Comparison of ENCODE assay signal across 1 cellular context in the genomic region with DNA sequence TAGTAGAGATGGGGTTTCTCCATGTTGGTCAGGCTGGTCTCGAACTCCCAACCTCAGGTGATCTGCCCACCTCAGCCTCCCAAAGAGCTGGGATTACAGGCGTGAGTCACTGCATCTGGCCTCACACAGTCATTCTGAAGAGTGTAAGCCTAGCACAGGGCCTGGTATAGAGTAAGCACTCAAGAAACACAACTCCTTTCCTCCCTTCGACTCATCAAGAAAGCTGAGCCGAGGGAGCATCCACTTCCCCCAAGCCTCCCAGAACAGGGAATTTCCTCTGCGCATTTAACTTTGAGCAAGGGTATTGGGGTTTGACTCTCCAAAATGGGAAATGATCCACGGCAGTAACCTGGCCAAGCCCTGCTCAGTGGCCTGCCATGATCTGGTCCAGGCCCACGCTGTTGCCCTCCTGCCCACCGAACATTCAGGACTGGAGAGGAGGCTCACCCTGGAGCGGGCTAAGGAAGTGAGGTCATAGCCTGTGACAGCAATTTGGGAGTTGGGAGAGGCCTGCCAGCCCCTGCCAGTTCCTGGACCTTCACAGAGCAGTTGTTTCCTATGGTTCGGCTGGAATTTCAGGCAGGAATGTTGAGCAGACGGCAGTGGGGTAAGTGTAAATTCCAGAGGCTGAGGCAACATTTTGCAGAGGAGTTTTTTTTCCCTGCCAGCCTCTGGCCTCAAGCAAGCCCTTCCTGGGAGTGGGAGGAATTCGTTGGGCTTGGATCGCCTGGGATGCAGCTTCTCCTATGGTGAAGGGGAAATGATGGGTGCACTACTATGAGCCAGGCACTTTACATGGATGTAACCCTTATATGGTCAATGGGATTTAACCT.
TF ChIP-seq lines count a peak whose summit lies in the region.

No MANE protein-coding gene starts in this region.

TF ChIP-seq in HepG2, 621 proteins besides CTCF, POLR2A, EP300 and RAD21 (continued from another document and continues in another):
- TF ChIP-seq NAIF1 (CRISPR knock-in tag; IDR thresholded peaks at IDR 0.05; ENCODE audit: borderline replicate concordance) (no peak), ZNF83 (CRISPR knock-in tag; IDR thresholded peaks at IDR 0.05; ENCODE audit: borderline replicate concordance) (no peak), DR1 (CRISPR knock-in tag; IDR thresholded peaks at IDR 0.05) (no peak), ZNF20 (CRISPR knock-in tag; IDR thresholded peaks at IDR 0.05) (no peak), SALL1 (CRISPR knock-in tag; IDR thresholded peaks at IDR 0.05) (peak; percentile 40), ZBTB42 (CRISPR knock-in tag; IDR thresholded peaks at IDR 0.05) (no peak), JUN (CRISPR knock-in tag; IDR thresholded peaks at IDR 0.05) (no peak), EHMT2 (IDR thresholded peaks at IDR 0.05; ENCODE audit: borderline replicate concordance, low read depth, low read length) (no peak), ZNF253 (CRISPR knock-in tag; IDR thresholded peaks at IDR 0.05; ENCODE audit: borderline replicate concordance) (no peak), ZSCAN9 (CRISPR knock-in tag; IDR thresholded peaks at IDR 0.05; ENCODE audit: borderline replicate concordance) (0 out of 2 replicates have a peak, but pooled peaks have one; percentile 19), RNF2 (conservative IDR thresholded peaks at IDR 0.05; ENCODE audit: low read depth) (no peak), MYNN (CRISPR knock-in tag; IDR thresholded peaks at IDR 0.05; ENCODE audit: low read depth) (no peak), GLMP (CRISPR knock-in tag; IDR thresholded peaks at IDR 0.05; ENCODE audit: borderline replicate concordance) (no peak), TEF (CRISPR knock-in tag; IDR thresholded peaks at IDR 0.05) (no peak), ZNF605 (CRISPR knock-in tag; IDR thresholded peaks at IDR 0.05) (no peak), ZIK1 (CRISPR knock-in tag; IDR thresholded peaks at IDR 0.05; ENCODE audit: borderline replicate concordance, low read depth) (no peak), TBX3 (IDR thresholded peaks at IDR 0.05; ENCODE audit: borderline replicate concordance) (no peak), HOXA7 (CRISPR knock-in tag; IDR thresholded peaks at IDR 0.05) (no peak), ZNF644 (CRISPR knock-in tag; IDR thresholded peaks at IDR 0.05; ENCODE audit: low read depth) (no peak), GFI1 (CRISPR knock-in tag; IDR thresholded peaks at IDR 0.05; ENCODE audit: borderline replicate concordance) (no peak), AFF4 (CRISPR knock-in tag; IDR thresholded peaks at IDR 0.05) (no peak), PHF8 (CRISPR knock-in tag; IDR thresholded peaks at IDR 0.05) (0 out of 2 replicates have a peak, but pooled peaks have one; percentile 29), ZNF639 (CRISPR knock-in tag; conservative IDR thresholded peaks at IDR 0.05) (no peak), DMAP1 (CRISPR knock-in tag; IDR thresholded peaks at IDR 0.05) (no peak), ZNF737 (CRISPR knock-in tag; IDR thresholded peaks at IDR 0.05; ENCODE audit: borderline replicate concordance) (no peak), KDM3A (CRISPR knock-in tag; IDR thresholded peaks at IDR 0.05; ENCODE audit: low read depth) (no peak), POGZ (CRISPR knock-in tag; IDR thresholded peaks at IDR 0.05) (no peak), ZC3H13 (CRISPR knock-in tag; IDR thresholded peaks at IDR 0.05) (no peak), IRF1 (CRISPR knock-in tag; IDR thresholded peaks at IDR 0.05; ENCODE audit: low read depth) (no peak), CENPX (CRISPR knock-in tag; IDR thresholded peaks at IDR 0.05) (no peak), HNRNPLL (IDR thresholded peaks at IDR 0.05; ENCODE audit: low read depth, low read length, poor library complexity, severe bottlenecking) (no peak), ZNF18 (CRISPR knock-in tag; IDR thresholded peaks at IDR 0.05; ENCODE audit: insufficient replicate concordance) (no peak), JUNB (CRISPR knock-in tag; IDR thresholded peaks at IDR 0.05; ENCODE audit: borderline replicate concordance) (no peak), NCOA5 (CRISPR knock-in tag; IDR thresholded peaks at IDR 0.05) (no peak), ZEB1 (IDR thresholded peaks at IDR 0.05; ENCODE audit: insufficient replicate concordance, low read depth) (no peak), SIX1 (CRISPR knock-in tag; IDR thresholded peaks at IDR 0.05; ENCODE audit: borderline replicate concordance) (no peak), ZKSCAN1 (IDR thresholded peaks at IDR 0.05; ENCODE audit: low read length) (no peak), ZNF564 (CRISPR knock-in tag; IDR thresholded peaks at IDR 0.05) (no peak), ZNF296 (CRISPR knock-in tag; conservative IDR thresholded peaks at IDR 0.05) (no peak)
- TF ChIP-seq, protein P1, sequence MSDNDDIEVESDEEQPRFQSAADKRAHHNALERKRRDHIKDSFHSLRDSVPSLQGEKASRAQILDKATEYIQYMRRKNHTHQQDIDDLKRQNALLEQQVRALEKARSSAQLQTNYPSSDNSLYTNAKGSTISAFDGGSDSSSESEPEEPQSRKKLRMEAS (IDR thresholded peaks at IDR 0.05), result no peak
- TF ChIP-seq, protein P2, sequence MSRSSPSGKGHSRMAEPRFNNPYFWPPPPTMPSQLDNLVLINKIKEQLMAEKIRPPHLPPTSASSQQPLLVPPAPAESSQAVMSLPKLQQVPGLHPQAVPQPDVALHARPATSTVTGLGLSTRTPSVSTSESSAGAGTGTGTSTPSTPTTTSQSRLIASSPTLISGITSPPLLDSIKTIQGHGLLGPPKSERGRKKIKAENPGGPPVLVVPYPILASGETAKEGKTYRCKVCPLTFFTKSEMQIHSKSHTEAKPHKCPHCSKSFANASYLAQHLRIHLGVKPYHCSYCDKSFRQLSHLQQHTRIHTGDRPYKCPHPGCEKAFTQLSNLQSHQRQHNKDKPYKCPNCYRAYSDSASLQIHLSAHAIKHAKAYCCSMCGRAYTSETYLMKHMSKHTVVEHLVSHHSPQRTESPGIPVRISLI (CRISPR knock-in tag; IDR thresholded peaks at IDR 0.05; ENCODE audit: borderline replicate concordance), result peak; percentile 88
- TF ChIP-seq, protein P3, sequence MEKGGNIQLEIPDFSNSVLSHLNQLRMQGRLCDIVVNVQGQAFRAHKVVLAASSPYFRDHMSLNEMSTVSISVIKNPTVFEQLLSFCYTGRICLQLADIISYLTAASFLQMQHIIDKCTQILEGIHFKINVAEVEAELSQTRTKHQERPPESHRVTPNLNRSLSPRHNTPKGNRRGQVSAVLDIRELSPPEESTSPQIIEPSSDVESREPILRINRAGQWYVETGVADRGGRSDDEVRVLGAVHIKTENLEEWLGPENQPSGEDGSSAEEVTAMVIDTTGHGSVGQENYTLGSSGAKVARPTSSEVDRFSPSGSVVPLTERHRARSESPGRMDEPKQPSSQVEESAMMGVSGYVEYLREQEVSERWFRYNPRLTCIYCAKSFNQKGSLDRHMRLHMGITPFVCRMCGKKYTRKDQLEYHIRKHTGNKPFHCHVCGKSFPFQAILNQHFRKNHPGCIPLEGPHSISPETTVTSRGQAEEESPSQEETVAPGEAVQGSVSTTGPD (CRISPR knock-in tag; IDR thresholded peaks at IDR 0.05), result no peak
- TF ChIP-seq, protein P4, sequence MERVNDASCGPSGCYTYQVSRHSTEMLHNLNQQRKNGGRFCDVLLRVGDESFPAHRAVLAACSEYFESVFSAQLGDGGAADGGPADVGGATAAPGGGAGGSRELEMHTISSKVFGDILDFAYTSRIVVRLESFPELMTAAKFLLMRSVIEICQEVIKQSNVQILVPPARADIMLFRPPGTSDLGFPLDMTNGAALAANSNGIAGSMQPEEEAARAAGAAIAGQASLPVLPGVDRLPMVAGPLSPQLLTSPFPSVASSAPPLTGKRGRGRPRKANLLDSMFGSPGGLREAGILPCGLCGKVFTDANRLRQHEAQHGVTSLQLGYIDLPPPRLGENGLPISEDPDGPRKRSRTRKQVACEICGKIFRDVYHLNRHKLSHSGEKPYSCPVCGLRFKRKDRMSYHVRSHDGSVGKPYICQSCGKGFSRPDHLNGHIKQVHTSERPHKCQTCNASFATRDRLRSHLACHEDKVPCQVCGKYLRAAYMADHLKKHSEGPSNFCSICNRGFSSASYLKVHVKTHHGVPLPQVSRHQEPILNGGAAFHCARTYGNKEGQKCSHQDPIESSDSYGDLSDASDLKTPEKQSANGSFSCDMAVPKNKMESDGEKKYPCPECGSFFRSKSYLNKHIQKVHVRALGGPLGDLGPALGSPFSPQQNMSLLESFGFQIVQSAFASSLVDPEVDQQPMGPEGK (CRISPR knock-in tag; IDR thresholded peaks at IDR 0.05), result 0 out of 2 replicates have a peak, but pooled peaks have one; percentile 11
- TF ChIP-seq, protein P5, sequence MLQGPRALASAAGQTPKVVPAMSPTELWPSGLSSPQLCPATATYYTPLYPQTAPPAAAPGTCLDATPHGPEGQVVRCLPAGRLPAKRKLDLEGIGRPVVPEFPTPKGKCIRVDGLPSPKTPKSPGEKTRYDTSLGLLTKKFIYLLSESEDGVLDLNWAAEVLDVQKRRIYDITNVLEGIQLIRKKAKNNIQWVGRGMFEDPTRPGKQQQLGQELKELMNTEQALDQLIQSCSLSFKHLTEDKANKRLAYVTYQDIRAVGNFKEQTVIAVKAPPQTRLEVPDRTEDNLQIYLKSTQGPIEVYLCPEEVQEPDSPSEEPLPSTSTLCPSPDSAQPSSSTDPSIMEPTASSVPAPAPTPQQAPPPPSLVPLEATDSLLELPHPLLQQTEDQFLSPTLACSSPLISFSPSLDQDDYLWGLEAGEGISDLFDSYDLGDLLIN (CRISPR knock-in tag; IDR thresholded peaks at IDR 0.05; ENCODE audit: borderline replicate concordance), result no peak
- TF ChIP-seq, protein P6, sequence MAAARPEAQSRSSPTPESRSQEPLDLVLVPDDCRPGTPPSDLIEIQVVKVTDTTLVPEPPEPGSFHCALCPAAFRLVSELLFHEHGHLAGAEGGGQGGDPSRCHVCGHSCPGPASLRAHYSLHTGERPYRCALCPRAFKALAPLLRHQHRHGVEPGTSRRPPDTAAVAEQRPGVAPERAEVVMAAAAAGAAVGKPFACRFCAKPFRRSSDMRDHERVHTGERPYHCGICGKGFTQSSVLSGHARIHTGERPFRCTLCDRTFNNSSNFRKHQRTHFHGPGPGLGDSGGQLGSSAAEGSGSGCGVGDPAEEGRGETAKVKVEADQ (CRISPR knock-in tag; IDR thresholded peaks at IDR 0.05; ENCODE audit: borderline replicate concordance), result no peak
